Comparison of ENCODE assay signal across 20 cellular contexts in the genomic region with DNA sequence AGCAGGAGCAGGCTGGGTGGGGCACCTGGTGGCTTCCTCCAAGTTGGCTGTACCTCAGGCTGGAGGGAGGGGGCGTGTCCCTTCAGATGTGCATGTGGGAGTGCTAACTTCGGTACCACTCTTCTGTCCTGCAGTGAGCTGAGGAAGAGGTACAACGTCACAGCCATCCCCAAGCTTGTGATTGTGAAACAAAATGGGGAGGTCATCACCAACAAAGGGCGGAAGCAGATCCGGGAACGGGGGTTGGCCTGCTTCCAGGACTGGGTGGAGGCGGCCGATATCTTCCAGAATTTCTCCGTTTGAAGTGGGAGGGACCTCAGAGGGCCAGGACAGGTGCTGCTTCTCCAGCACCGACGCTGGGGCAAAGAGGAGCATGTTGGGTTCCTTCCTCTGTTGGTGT. TPM values are rescaled to one million over a fixed set of nuclear protein-coding genes. Genes with fewer than 3 reads are reported as not detected.
DNase-seq lines count a peak whose midpoint lies in the region; ATAC-seq and TF ChIP-seq lines count a peak whose summit lies in the region.
"Had no signal": no experiment of that assay in that cellular context is flagged by ENCODE, and none has a peak within 500 bp of the region (broad histone marks: within the 10 kb centered on the region; RNA-seq: fewer than 3 reads in every experiment).

No MANE protein-coding gene starts in this region.

- peak; percentile 43 for ATAC-seq in mucosa of descending colon
- ATAC-seq: activated T-helper 17 cell treated with anti-CD3 and anti-CD28 coated beads, Interleukin-2, amount 50 U/mL, for 72 hours; natural killer cell treated with Interleukin-12 subunit alpha and Interleukin-12 subunit beta and Interleukin-15 and Interleukin-18, amount 100 ng/mL, for 72 hours had no signal

- TF ChIP-seq CTCF in NB4 (IDR thresholded peaks at IDR 0.05; ENCODE audit: low read depth, low read length): no peak
- TF ChIP-seq CTCF in adrenal gland (IDR thresholded peaks at IDR 0.05): no peak
- TF ChIP-seq CTCF in mucosa of descending colon (IDR thresholded peaks at IDR 0.05): no peak

- H3K4me1 ChIP-seq in adrenal gland (replicated peaks in 1 of 2) (no peaks in the 10 kb centered on the region), mucosa of descending colon (ENCODE audit: low read depth) (peaks cover 4% of the 10 kb centered on the region)
- H3K4me1 ChIP-seq: esophagus muscularis mucosa, SJSA1, vagina had no signal

- peak; percentile 42 for DNase-seq in HT-29 (ENCODE audit: low spot score)
- DNase-seq in NB4 (ENCODE audit: low read depth): peak; percentile 86
- peak in 4 of 7 donors; percentile 24 to 57 (median 36) for DNase-seq in adrenal gland
- peak in 1 of 3 donors; percentile 42 for DNase-seq in mucosa of descending colon
- no peak for DNase-seq in activated effector memory CD4-positive, alpha-beta T cell treated with Interleukin-2 at 50 U/mL for 16 hours
- no peak for DNase-seq in NCI-H2196 treated with DMSO at 0.1 percent for 48 hours (lab: John Stamatoyannopoulos, UW; ENCODE audit: unreplicated experiment)
- no peak for DNase-seq in NCI-H774 (lab: John Stamatoyannopoulos, UW)
- DNase-seq: immature natural killer cell; mesenchymal stem cell; NCI-H1694 treated with DMSO at 0.1 percent for 48 hours; NCI-H226; stimulated activated CD4-positive, alpha-beta T cell treated with anti-CD3 and anti-CD28 coated beads, Interleukin-4, amount 100 ng/mL, for 1 hour; T1000 had no signal

- TF ChIP-seq POLR2A in NB4 (IDR thresholded peaks at IDR 0.05; ENCODE audit: extremely low read depth, insufficient read length): no peak
- no peak for TF ChIP-seq POLR2A in adrenal gland (IDR thresholded peaks at IDR 0.05)

- H3K9me3 ChIP-seq in adrenal gland (replicated peaks in 1 of 3): no peaks in the 10 kb centered on the region
- no peaks in the 10 kb centered on the region for H3K9me3 ChIP-seq in mucosa of descending colon
- H3K9me3 ChIP-seq: SJSA1, vagina had no signal

- H3K4me3 ChIP-seq in NB4 (ENCODE audit: low read depth, low read length): no peak overlapping the region
- H3K4me3 ChIP-seq in adrenal gland: no peak overlapping the region
- no peak overlapping the region for H3K4me3 ChIP-seq in mucosa of descending colon
- H3K4me3 ChIP-seq: cardiac muscle cell, esophagus muscularis mucosa, SJSA1, skin epidermis, vagina had no signal

- no peaks in the 10 kb centered on the region for H3K27me3 ChIP-seq in adrenal gland
- H3K27me3 ChIP-seq: esophagus muscularis mucosa, SJSA1, vagina had no signal

- no peak overlapping the region for H3K27ac ChIP-seq in adrenal gland
- H3K27ac ChIP-seq: cardiac muscle cell, esophagus muscularis mucosa, SJSA1, skin epidermis, vagina had no signal

- WGBS in adrenal gland, 4 donors: 62 to 74% (median 66%) methylated on average over 11 of the region's 11 CpGs

- H3K36me3 ChIP-seq in adrenal gland (replicated peaks in 1 of 2) (no peaks in the 10 kb centered on the region), mucosa of descending colon (ENCODE audit: low read depth) (no peaks in the 10 kb centered on the region)
- H3K36me3 ChIP-seq: cardiac muscle cell, esophagus muscularis mucosa, SJSA1, vagina had no signal

- intact Hi-C loops in adrenal gland (cut with DNase I) (no loop called here), mucosa of descending colon (cut with DNase I, micrococcal nuclease) (no loop called here)

RNA-seq across cellular contexts. Expression of gene NXNL2, which starts 9.3 kb away (rescaled TPM):
- total RNA-seq in HT-29 (2014; rRNA removed; shearing (Covaris generic)): not detected in 2 replicates
- total RNA-seq in adrenal gland (under 1 TPM in 1 of 8 donors, not detected in 7; 0.57 TPM), mucosa of descending colon (not detected)
- polyA plus RNA-seq in adrenal gland: under 1 TPM in 2 of 3 donors, not detected in 1; 0.20 to 0.48 TPM
- total RNA-seq: activated T-helper 17 cell treated with anti-CD3 and anti-CD28 coated beads, Interleukin-2, amount 50 U/mL, for 72 hours; cardiac muscle cell; natural killer cell treated with Interleukin-12 subunit alpha and Interleukin-12 subunit beta and Interleukin-15 and Interleukin-18, amount 100 ng/mL, for 72 hours had no signal
- polyA plus RNA-seq: immature natural killer cell had no signal

Comparison
In these comparisons a context has a peak if more than half of its experiments do, and no peak if none do; other contexts are left out.
1. DNase-seq: peak in HT-29 (single experiment), NB4 (single experiment) and adrenal gland (4 of 7); none in activated effector memory CD4-positive, alpha-beta T cell treated with Interleukin-2 at 50 U/mL for 16 hours (single experiment), NCI-H2196 treated with DMSO at 0.1 percent for 48 hours (single experiment) and NCI-H774 (single experiment).